Comparison of ENCODE assay signal across 8 cellular contexts in the genomic region with DNA sequence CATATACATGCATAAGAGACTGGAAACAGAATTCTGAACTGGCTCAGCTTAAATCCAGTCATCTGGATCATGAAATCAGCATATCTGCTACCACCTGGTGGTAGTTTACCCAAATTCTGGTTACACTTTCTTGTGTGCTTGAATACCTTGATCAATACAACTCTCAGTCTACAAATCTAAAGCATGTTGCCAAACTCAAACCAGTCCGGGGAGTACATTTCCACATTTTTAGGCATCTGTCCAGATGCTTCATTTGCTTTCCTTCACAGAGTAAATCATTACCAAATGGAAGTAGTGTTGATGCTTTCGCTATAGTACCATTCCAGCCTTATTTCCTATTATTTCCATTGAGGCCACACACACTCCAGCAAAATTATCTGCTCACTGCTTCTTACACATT.
DNase-seq lines count a peak whose midpoint lies in the region; ATAC-seq and TF ChIP-seq lines count a peak whose summit lies in the region.

No MANE protein-coding gene starts in this region.

- H4K20me1 ChIP-seq in PC-9 (ENCODE audit: insufficient read depth): no peaks in the 10 kb centered on the region

- no peak for DNase-seq in AG09309 (ENCODE audit: low read depth)
- DNase-seq in PC-9: peak in 1 of 2 experiments; percentile 56
- DNase-seq in glutamatergic neuron: no peak
- no peak for DNase-seq in activated CD4-positive, alpha-beta T cell treated with anti-CD3 and anti-CD28 coated beads, Interleukin-2, amount 10 ng/mL, durations not matched to agents 24 days and 14 days
- DNase-seq in SHP77 (lab: John Stamatoyannopoulos, UW): no peak
- no peak for DNase-seq in NCI-H1092 (lab: John Stamatoyannopoulos, UW)
- DNase-seq in GF-D8 (lab: John Stamatoyannopoulos, UW): no peak

- POLR2A ChIA-PET in PC-9 (lab: Charles Lee; ENCODE audit: unreplicated experiment): no interaction called here

- BruUV-seq in PC-9 (replicated peaks; lab: Mats Ljungman, UMichigan): no TSS peak

- peak; percentile 69 for ATAC-seq in GM19351 (IDR thresholded peaks at IDR 0.05; ENCODE audit: unreplicated experiment)

- H3K27me3 ChIP-seq in PC-9 (ENCODE audit: insufficient read depth, low read depth): no peaks in the 10 kb centered on the region

- H3K27ac ChIP-seq in PC-9: no peak overlapping the region

- H2AFZ ChIP-seq in PC-9: no peak overlapping the region

- H3K4me1 Mint-ChIP-seq in glutamatergic neuron (ENCODE audit: low read depth, unreplicated experiment): no peaks in the 10 kb centered on the region
- no peaks in the 10 kb centered on the region for H3K4me1 Mint-ChIP-seq in activated CD4-positive, alpha-beta T cell treated with anti-CD3 and anti-CD28 coated beads, Interleukin-2, amount 10 ng/mL, durations not matched to agents 24 days and 14 days

- no peak overlapping the region for H3K27ac Mint-ChIP-seq in glutamatergic neuron (ENCODE audit: unreplicated experiment)
- no peak overlapping the region for H3K27ac Mint-ChIP-seq in activated CD4-positive, alpha-beta T cell treated with anti-CD3 and anti-CD28 coated beads, Interleukin-2, amount 10 ng/mL, durations not matched to agents 24 days and 14 days

- no peaks in the 10 kb centered on the region; the same call in none of the 2 replicates for H3K9me3 ChIP-seq in PC-9 (ENCODE audit: insufficient read depth, low read depth)

- H3K4me1 ChIP-seq in PC-9 (replicated peaks; ENCODE audit: insufficient read depth): peaks cover 33% of the 10 kb centered on the region

- H3F3A ChIP-seq in PC-9 (ENCODE audit: insufficient read depth, low read depth): no peaks in the 10 kb centered on the region

- no peaks in the 10 kb centered on the region for H3K27me3 Mint-ChIP-seq in glutamatergic neuron (ENCODE audit: unreplicated experiment)
- no peaks in the 10 kb centered on the region for H3K27me3 Mint-ChIP-seq in activated CD4-positive, alpha-beta T cell treated with anti-CD3 and anti-CD28 coated beads, Interleukin-2, amount 10 ng/mL, durations not matched to agents 24 days and 14 days

- no peaks in the 10 kb centered on the region for H3K9me3 Mint-ChIP-seq in glutamatergic neuron (ENCODE audit: unreplicated experiment)
- H3K9me3 Mint-ChIP-seq in activated CD4-positive, alpha-beta T cell treated with anti-CD3 and anti-CD28 coated beads, Interleukin-2, amount 10 ng/mL, durations not matched to agents 24 days and 14 days: no peaks in the 10 kb centered on the region

- no peak overlapping the region for H3K4me2 ChIP-seq in PC-9

- TF ChIP-seq CTCF in AG09309 (IDR thresholded peaks at IDR 0.05; ENCODE audit: control insufficient read depth, insufficient read depth, low read depth, low read length, missing control alignments) (peak; percentile 21), PC-9 (conservative IDR thresholded peaks at IDR 0.05) (peak; percentile 62), glutamatergic neuron (IDR thresholded peaks at IDR 0.05; ENCODE audit: partially characterized antibody, unreplicated experiment) (peak; percentile 49)

- CTCF ChIA-PET in PC-9 (lab: Charles Lee): no interaction called here

- H3K4me3 ChIP-seq in AG09309 (ENCODE audit: control insufficient read depth, low read depth, low read length): no peak overlapping the region
- no peak overlapping the region for H3K4me3 ChIP-seq in PC-9

- no peak overlapping the region for H3K4me3 Mint-ChIP-seq in glutamatergic neuron (ENCODE audit: unreplicated experiment)
- no peak overlapping the region for H3K4me3 Mint-ChIP-seq in activated CD4-positive, alpha-beta T cell treated with anti-CD3 and anti-CD28 coated beads, Interleukin-2, amount 10 ng/mL, durations not matched to agents 24 days and 14 days

- intact Hi-C loops in PC-9 (cut with micrococcal nuclease; ENCODE audit: unreplicated experiment): loop anchor here (10.0 kb wide), 2 partner anchors 487 to 937 kb away; no protein-coding TSS in a partner anchor
- intact Hi-C loops in activated CD4-positive, alpha-beta T cell treated with anti-CD3 and anti-CD28 coated beads, Interleukin-2, amount 10 ng/mL, durations not matched to agents 24 days and 14 days (cut with micrococcal nuclease): no loop called here

- H3K9me2 ChIP-seq in PC-9 (ENCODE audit: insufficient read depth): no peaks in the 10 kb centered on the region

- no peaks in the 10 kb centered on the region for H3K36me3 ChIP-seq in PC-9 (ENCODE audit: low read depth)

- no peaks in the 10 kb centered on the region for H3K79me2 ChIP-seq in PC-9 (ENCODE audit: low read depth)

- H3K36me3 Mint-ChIP-seq in glutamatergic neuron (ENCODE audit: unreplicated experiment): no peaks in the 10 kb centered on the region
- H3K36me3 Mint-ChIP-seq in activated CD4-positive, alpha-beta T cell treated with anti-CD3 and anti-CD28 coated beads, Interleukin-2, amount 10 ng/mL, durations not matched to agents 24 days and 14 days (ENCODE audit: low read depth): no peaks in the 10 kb centered on the region
